In the genomic region with DNA sequence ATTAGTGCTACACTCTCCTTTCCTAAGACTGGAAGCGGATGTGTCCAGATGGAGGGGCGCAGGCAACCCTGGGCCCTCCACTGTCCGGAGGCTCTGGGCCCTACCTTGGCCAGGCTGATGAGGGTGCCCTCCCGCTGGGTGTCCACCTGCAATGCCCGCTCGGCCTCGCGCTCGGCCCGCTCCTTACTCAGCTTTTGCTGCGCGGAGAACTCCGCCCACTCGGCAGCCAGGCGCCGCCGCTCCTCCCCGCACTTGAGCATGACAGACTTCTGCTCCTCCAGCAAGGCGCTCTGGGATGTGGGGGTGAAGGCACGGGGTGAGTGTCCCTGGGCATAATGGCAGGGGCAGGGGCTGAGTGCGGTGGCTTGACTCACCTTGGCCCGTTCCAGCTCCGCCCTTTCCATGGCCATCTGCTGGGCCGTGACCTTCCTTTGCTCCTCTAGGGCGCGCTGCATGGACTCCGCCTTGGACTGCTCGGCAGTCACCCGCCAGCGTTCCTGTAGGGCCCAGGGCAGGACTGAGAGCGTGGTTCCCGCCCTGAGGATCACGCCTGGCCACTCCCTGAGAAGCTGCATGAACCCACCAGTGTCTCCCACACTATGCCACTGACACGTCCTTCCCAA, we compare ENCODE assay signal across 14 cellular contexts. TPM values are rescaled to one million over a fixed set of nuclear protein-coding genes. Genes with fewer than 3 reads are reported as not detected.
DNase-seq lines count a peak whose midpoint lies in the region; ATAC-seq and TF ChIP-seq lines count a peak whose summit lies in the region.
"Had no signal": no experiment of that assay in that cellular context is flagged by ENCODE, and none has a peak within 500 bp of the region (broad histone marks: within the 10 kb centered on the region; RNA-seq: fewer than 3 reads in every experiment).

No MANE protein-coding gene starts in this region.

- no peak overlapping the region for H3K4me3 ChIP-seq in osteoblast (ENCODE audit: insufficient read depth, low read length)
- H3K4me3 ChIP-seq: MG63, SJCRH30 had no signal

- peaks cover 2% of the 10 kb centered on the region for H3K4me1 ChIP-seq in osteoblast (ENCODE audit: insufficient read depth, low read length)

- no peaks in the 10 kb centered on the region for H3K9me3 ChIP-seq in osteoblast (ENCODE audit: low read depth, low read length)
- H3K9me3 ChIP-seq: MG63, SJCRH30 had no signal

- no peak for TF ChIP-seq CTCF in osteoblast (IDR thresholded peaks at IDR 0.05; ENCODE audit: extremely low read depth, low read depth, low read length)

- peak; percentile 35 for ATAC-seq in esophagus mucosa
- no peak for ATAC-seq in GM21528 (IDR thresholded peaks at IDR 0.05; ENCODE audit: low FRiP score, unreplicated experiment)
- ATAC-seq in GM18861 (IDR thresholded peaks at IDR 0.05; ENCODE audit: unreplicated experiment) = no peak
- ATAC-seq in sciatic nerve = no peak

- intact Hi-C loops in sciatic nerve (cut with DNase I) = no loop called here

- no peaks in the 10 kb centered on the region for H4K20me1 ChIP-seq in osteoblast (ENCODE audit: insufficient read depth, low read length)

- H2AFZ ChIP-seq in osteoblast (ENCODE audit: low read length) = no peak overlapping the region

- H3K79me2 ChIP-seq in osteoblast (ENCODE audit: insufficient read depth, low read length) = no peaks in the 10 kb centered on the region

- peaks cover 8% of the 10 kb centered on the region for H3K36me3 ChIP-seq in osteoblast (ENCODE audit: insufficient read depth, low read length)
- H3K36me3 ChIP-seq: SJCRH30 had no signal

- no peaks in the 10 kb centered on the region for H3K27me3 ChIP-seq in osteoblast (ENCODE audit: insufficient read depth, low read length)
- H3K27me3 ChIP-seq: MG63, SJCRH30 had no signal

- H3K4me2 ChIP-seq in osteoblast (ENCODE audit: insufficient read depth, low read length) = no peak overlapping the region

- no peak overlapping the region for H3K27ac ChIP-seq in osteoblast (ENCODE audit: low read depth, low read length)
- H3K27ac ChIP-seq: SJCRH30 had no signal

- peak; percentile 67 for DNase-seq in NCI-H82 (lab: John Stamatoyannopoulos, UW)
- DNase-seq in NCI-H82 treated with DMSO at 0.1 percent for 48 hours (lab: John Stamatoyannopoulos, UW; ENCODE audit: unreplicated experiment) = no peak
- DNase-seq in SHP77 treated with DMSO at 0.1 percent for 48 hours (lab: John Stamatoyannopoulos, UW) = peak; percentile 48
- peak; percentile 57 for DNase-seq in osteoblast (ENCODE audit: insufficient read length, low spot score, missing footprints)
- no peak for DNase-seq in sciatic nerve (ENCODE audit: low spot score)
- DNase-seq: C1 segment of cervical spinal cord, DMS153, MG63, NCI-H1092 treated with DMSO at 0.1 percent for 48 hours, NCI-H1694, SJCRH30 had no signal

RNA-seq across cellular contexts. Expression of gene MRPL38, which starts 10.1 kb away (rescaled TPM):
- total RNA-seq in esophagus mucosa (81.8 TPM), osteoblast (36.6 and 37.1 TPM in 2 replicates), sciatic nerve (73.6 TPM)

RNA-seq across cellular contexts. Expression of gene TRIM65, which starts 18.0 kb away (rescaled TPM):
- total RNA-seq in esophagus mucosa (10.6 TPM), osteoblast (22.8 and 23.3 TPM in 2 replicates), sciatic nerve (24.7 TPM)

RNA-seq across cellular contexts. Expression of gene FBF1, which starts 26.1 kb away (rescaled TPM):
- total RNA-seq in esophagus mucosa (7.8 TPM), osteoblast (14.1 and 17.1 TPM in 2 replicates), sciatic nerve (18.5 TPM)

RNA-seq across cellular contexts. Expression of gene TRIM47, which starts 36.4 kb away (rescaled TPM):
- 23.4 TPM for total RNA-seq in esophagus mucosa
- 21.7 and 22.4 TPM in 2 replicates for total RNA-seq in osteoblast
- total RNA-seq in sciatic nerve = 50.7 TPM

RNA-seq across cellular contexts. Expression of gene WBP2, which starts 59.6 kb away (rescaled TPM):
- total RNA-seq in esophagus mucosa (57.5 TPM), osteoblast (31.1 and 38.3 TPM in 2 replicates), sciatic nerve (156 TPM)

Comparison
In these comparisons a context has a peak if more than half of its experiments do, and no peak if none do; other contexts are left out.
1. DNase-seq: peak in NCI-H82 (single experiment), SHP77 treated with DMSO at 0.1 percent for 48 hours (single experiment) and osteoblast (single experiment); none in NCI-H82 treated with DMSO at 0.1 percent for 48 hours (single experiment) and sciatic nerve (single experiment).